ENCODE assay signal across 28 cellular contexts in genomic region chr6:163083141-163083540, GRCh38.
"Had no signal": no experiment of that assay in that cellular context is flagged by ENCODE, and none has a peak within 500 bp of the region (broad histone marks: within the 10 kb centered on the region; RNA-seq: fewer than 3 reads in every experiment).

No MANE protein-coding gene starts in this region.

- H3K9me3 Mint-ChIP-seq: IgD-negative memory B cell; T-helper 1 cell treated with Interleukin-12 subunit alpha and Interleukin-12 subunit beta and Interleukin-4 antibody, amounts not matched to agents 30 μg/mL and 1 μg/mL, for 36 hours had no signal

- H3K27ac Mint-ChIP-seq: activated CD8-positive, alpha-beta T cell treated with anti-CD3 and anti-CD28 coated beads, Interleukin-2, amount 10 ng/mL, durations not matched to agents 7 days and 5 days; activated naive CD4-positive, alpha-beta T cell treated with anti-CD3 and anti-CD28 coated beads, Interleukin-2, amount 50 U/mL, for 72 hours; activated naive CD8-positive, alpha-beta T cell treated with anti-CD3 and anti-CD28 coated beads, Interleukin-2, amount 50 U/mL, for 24 hours; IgD-negative memory B cell; T-helper 1 cell treated with Interleukin-12 subunit alpha and Interleukin-12 subunit beta and Interleukin-4 antibody, amounts not matched to agents 30 μg/mL and 1 μg/mL, for 36 hours had no signal

- H3K4me1 ChIP-seq: ascending aorta, body of pancreas, Peyer's patch, SJSA1 had no signal

- H3K36me3 ChIP-seq: ascending aorta, Peyer's patch, SJSA1 had no signal

- ATAC-seq: activated CD8-positive, alpha-beta T cell treated with anti-CD3 and anti-CD28 coated beads, Interleukin-2, amount 10 ng/mL, durations not matched to agents 7 days and 5 days; activated naive CD4-positive, alpha-beta T cell treated with anti-CD3 and anti-CD28 coated beads, Interleukin-2, amount 50 U/mL, for 72 hours; activated naive CD8-positive, alpha-beta T cell treated with anti-CD3 and anti-CD28 coated beads, Interleukin-2, amount 50 U/mL, for 24 hours; body of pancreas; SK-N-SH treated with all-trans-retinoic acid at 6 μM for 48 hours had no signal

- H3K27ac ChIP-seq: ascending aorta, body of pancreas, Peyer's patch, RWPE1, SJSA1 had no signal

- H3K4me1 Mint-ChIP-seq: activated naive CD8-positive, alpha-beta T cell treated with anti-CD3 and anti-CD28 coated beads, Interleukin-2, amount 50 U/mL, for 24 hours; IgD-negative memory B cell had no signal

- H3K4me3 ChIP-seq: ascending aorta, body of pancreas, Peyer's patch, SJSA1 had no signal

- H3K4me3 Mint-ChIP-seq: activated CD8-positive, alpha-beta T cell treated with anti-CD3 and anti-CD28 coated beads, Interleukin-2, amount 10 ng/mL, durations not matched to agents 7 days and 5 days; activated naive CD8-positive, alpha-beta T cell treated with anti-CD3 and anti-CD28 coated beads, Interleukin-2, amount 50 U/mL, for 24 hours; IgD-negative memory B cell; T-helper 1 cell treated with Interleukin-12 subunit alpha and Interleukin-12 subunit beta and Interleukin-4 antibody, amounts not matched to agents 30 μg/mL and 1 μg/mL, for 36 hours had no signal

- H3K9me3 ChIP-seq: ascending aorta, body of pancreas, Peyer's patch, SJSA1 had no signal

- DNase-seq: activated CD4-positive, alpha-beta T cell treated with anti-CD3 and anti-CD28 coated beads for 48 hours; activated CD4-positive, alpha-beta T cell treated with anti-CD3 and anti-CD28 coated beads, Interleukin-2, amount 50 U/mL, for 4 hours; activated CD4-positive, CD25-positive, alpha-beta regulatory T cell treated with anti-CD3 and anti-CD28 coated beads, Interleukin-2, amount 50 U/mL, for 72 hours; activated CD8-positive, alpha-beta memory T cell treated with anti-CD3 and anti-CD28 coated beads, Interleukin-2, amount 50 U/mL, for 48 hours; activated CD8-positive, alpha-beta T cell treated with anti-CD3 and anti-CD28 coated beads, Interleukin-2, amount 10 ng/mL, durations not matched to agents 7 days and 5 days; activated effector memory CD4-positive, alpha-beta T cell treated with Interleukin-2 at 50 U/mL for 16 hours; activated naive CD4-positive, alpha-beta T cell; activated naive CD8-positive, alpha-beta T cell treated with anti-CD3 and anti-CD28 coated beads, Interleukin-2, amount 50 U/mL, for 24 hours; activated T-cell treated with anti-CD3 and anti-CD28 coated beads, Interleukin-2, amount 50 U/mL, for 1 hour; amniotic stem cell; body of pancreas; KG1; NCI-H1048; NCI-H146; NCI-H187 treated with DMSO at 0.1 percent for 48 hours; NCI-H2081 treated with DMSO at 0.1 percent for 48 hours; NCI-H2227 treated with DMSO at 0.1 percent for 48 hours; NCI-H526; NCI-H774; Peyer's patch; SHP77 had no signal

- H3K27me3 ChIP-seq: ascending aorta, body of pancreas, Peyer's patch, SJSA1 had no signal

- H3K36me3 Mint-ChIP-seq: activated naive CD4-positive, alpha-beta T cell treated with anti-CD3 and anti-CD28 coated beads, Interleukin-2, amount 50 U/mL, for 72 hours; IgD-negative memory B cell had no signal
